28 cellular contexts compared by ENCODE assay signal in the genomic region with DNA sequence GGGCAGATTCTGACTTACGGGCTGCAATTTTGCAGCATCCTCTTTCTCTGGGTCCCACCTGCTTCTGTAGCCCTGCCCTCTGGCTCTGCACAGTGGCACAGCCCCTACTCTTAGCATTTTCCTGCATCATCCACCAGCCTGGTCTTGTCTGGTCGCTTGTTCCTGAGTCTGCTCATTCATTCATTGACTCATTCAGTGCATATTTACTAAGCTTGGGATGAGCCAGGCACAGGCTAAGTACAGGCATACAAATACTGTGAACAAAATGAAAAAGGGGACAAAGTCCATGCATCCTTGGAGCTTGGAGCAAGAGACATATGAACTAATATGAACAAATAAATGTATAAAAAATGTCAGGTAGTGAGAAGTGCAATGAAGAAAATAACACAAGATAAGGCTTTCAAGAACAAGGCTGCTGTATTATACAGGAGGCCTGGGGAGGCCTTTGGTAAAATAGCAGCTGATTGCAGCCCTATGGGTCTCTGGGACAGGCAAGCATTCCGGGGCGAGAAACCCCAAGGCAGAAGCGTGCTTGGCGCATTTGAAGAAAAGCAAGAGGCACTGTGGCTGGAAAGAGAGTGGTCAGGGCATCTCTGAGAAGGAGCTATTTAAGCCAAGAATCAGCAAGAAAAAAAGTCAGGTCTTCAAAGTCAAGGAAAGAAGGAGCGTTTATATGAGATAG.
A peak's percentile ranks its signal among the peaks of the same experiment; 100 is the strongest.
DNase-seq lines count a peak whose midpoint lies in the region; ATAC-seq, FAIRE-seq and TF ChIP-seq lines count a peak whose summit lies in the region.
"Had no signal": no experiment of that assay in that cellular context is flagged by ENCODE, and none has a peak within 500 bp of the region (broad histone marks: within the 10 kb centered on the region; RNA-seq: fewer than 3 reads in every experiment).

No MANE protein-coding gene starts in this region.

- no peak for FAIRE-seq in bronchial epithelial cell (lab: Jason Lieb, UNC)
- FAIRE-seq: G401.6, HTR-8/SVneo had no signal

- H2AFZ ChIP-seq in mammary epithelial cell (ENCODE audit: low read depth, low read length): no peak overlapping the region
- H2AFZ ChIP-seq: PC-9 had no signal

- no peak for ATAC-seq in GM21528 (IDR thresholded peaks at IDR 0.05; ENCODE audit: low FRiP score, unreplicated experiment)

- H3K27me3 ChIP-seq in mammary epithelial cell (ENCODE audit: insufficient read depth, low read length): no peaks in the 10 kb centered on the region
- H3K27me3 ChIP-seq in bronchial epithelial cell (ENCODE audit: control insufficient read depth, insufficient read depth, low read length): no peaks in the 10 kb centered on the region
- H3K27me3 ChIP-seq: BLaER1 had no signal

- H3K36me3 Mint-ChIP-seq in MCF 10A (ENCODE audit: insufficient read depth, unreplicated experiment): no peaks in the 10 kb centered on the region
- no peaks in the 10 kb centered on the region for H3K36me3 Mint-ChIP-seq in type B pancreatic cell
- H3K36me3 Mint-ChIP-seq in endothelial cell (ENCODE audit: low read depth, unreplicated experiment): no peaks in the 10 kb centered on the region
- H3K36me3 Mint-ChIP-seq: CD4-positive, CD25-positive, alpha-beta regulatory T cell had no signal

- H3K27ac Mint-ChIP-seq in MCF 10A (ENCODE audit: low read depth, unreplicated experiment) (no peak overlapping the region), type B pancreatic cell (peak overlapping the region; percentile 54), endothelial cell (ENCODE audit: unreplicated experiment) (no peak overlapping the region)
- H3K27ac Mint-ChIP-seq: CD4-positive, CD25-positive, alpha-beta regulatory T cell; HFFc6 had no signal

- H3K4me3 ChIP-seq in mammary epithelial cell (replicated peaks in 1 of 3; ENCODE audit: insufficient read depth in 1 of 3, low read depth in 2 of 3, low read length in 3 of 3) (no peak overlapping the region), bronchial epithelial cell (ENCODE audit: low read depth, low read length) (no peak overlapping the region)
- H3K4me3 ChIP-seq: BLaER1, HAP-1, PC-9, SJSA1 had no signal

- intact Hi-C loops in mammary epithelial cell (cut with micrococcal nuclease) (no loop called here), MCF 10A (cut with micrococcal nuclease) (no loop called here)

- H3K4me2 ChIP-seq in mammary epithelial cell (ENCODE audit: insufficient read depth, low read depth, low read length): no peak overlapping the region
- H3K4me2 ChIP-seq: BLaER1, PC-9 had no signal

- BruUV-seq in mammary epithelial cell (replicated peaks; lab: Mats Ljungman, UMichigan) (no TSS peak), MCF 10A (replicated peaks; lab: Mats Ljungman, UMichigan) (no TSS peak)

- DNase-seq in mammary epithelial cell (peak; percentile 11), MCF 10A (ENCODE audit: unreplicated experiment) (no peak), bronchial epithelial cell (ENCODE audit: low read depth) (peak; percentile 23), islet precursor cell (peak; percentile 35), type B pancreatic cell (ENCODE audit: extremely low spot score, unreplicated experiment) (no peak), caudate nucleus (lab: John Stamatoyannopoulos, UW) (no peak), endothelial cell (ENCODE audit: low spot score) (no peak)
- DNase-seq: 8988T; CD4-positive, CD25-positive, alpha-beta regulatory T cell; GOT3; HFFc6; IMR-90; KG1; NCI-H1048; NCI-H1417; NCI-H1694; NCI-H2029 treated with DMSO at 0.1 percent for 48 hours; NCI-H446 treated with DMSO at 0.1 percent for 48 hours; NCI-H526; NK-92 treated with Interleukin-12 subunit alpha and Interleukin-12 subunit beta, amount 100 ng/mL, for 24 hours; PC-9; Right ventricle myocardium superior had no signal

- no peaks in the 10 kb centered on the region for H4K20me1 ChIP-seq in mammary epithelial cell (ENCODE audit: insufficient read depth, low read length)
- H4K20me1 ChIP-seq: BLaER1 had no signal

- WGBS in mammary epithelial cell (ENCODE audit: low coverage, missing lambda C conversion rate): 72% methylated on average over 7 of the region's 7 CpGs

- TF ChIP-seq CTCF in mammary epithelial cell (conservative IDR thresholded peaks at IDR 0.05 in 1 of 2, IDR thresholded peaks at IDR 0.05 in 1 of 2; ENCODE audit: extremely low read depth in 1 of 2, insufficient read depth in 1 of 2, low read depth in 1 of 2, low read length in 2 of 2) (no peak), MCF 10A (IDR thresholded peaks at IDR 0.05; ENCODE audit: unreplicated experiment) (no peak), bronchial epithelial cell (IDR thresholded peaks at IDR 0.05; ENCODE audit: insufficient read depth, low read length, severe bottlenecking) (no peak), type B pancreatic cell (conservative IDR thresholded peaks at IDR 0.05) (no peak), endothelial cell (IDR thresholded peaks at IDR 0.05; ENCODE audit: unreplicated experiment) (no peak)

- H3K9me3 ChIP-seq in mammary epithelial cell (replicated peaks; ENCODE audit: insufficient read depth, low read length): no peaks in the 10 kb centered on the region
- H3K9me3 ChIP-seq: HAP-1, SJSA1 had no signal

- no peaks in the 10 kb centered on the region for H3K79me2 ChIP-seq in mammary epithelial cell (ENCODE audit: insufficient read depth, low read length)

- POLR2A ChIA-PET in MCF 10A (lab: Yijun Ruan, JAX): interaction anchor here (0.6 kb wide), 1 partner anchor 19 kb away, joined by 3 read pairs; no protein-coding TSS in a partner anchor

- H3K9ac ChIP-seq in mammary epithelial cell (ENCODE audit: insufficient read depth, low read length): no peak overlapping the region
- H3K9ac ChIP-seq: BLaER1 had no signal

- in situ Hi-C loops in mammary epithelial cell (cut with MboI; ENCODE audit: low sequenced_read_pairs in 2 of 2): no loop called here

- dilution Hi-C loops in mammary epithelial cell (cut with HindIII; ENCODE audit: low sequenced_read_pairs): no loop called here

- H3K27ac ChIP-seq in mammary epithelial cell (ENCODE audit: insufficient read depth, low read depth, low read length): no peak overlapping the region
- H3K27ac ChIP-seq in caudate nucleus (ENCODE audit: low read depth, low read length): no peak overlapping the region
- H3K27ac ChIP-seq: BLaER1, PC-9, SJSA1 had no signal

- CTCF ChIA-PET in mammary epithelial cell (lab: Charles Lee; ENCODE audit: low non-redundant PET): interaction anchor here (0.6 kb wide), 1 partner anchor 26 kb away, joined by 3 read pairs; no protein-coding TSS in a partner anchor
- CTCF ChIA-PET in MCF 10A (lab: Yijun Ruan, JAX): interaction anchor here (0.7 kb wide), 1 partner anchor 19 kb away, joined by 4 read pairs; no protein-coding TSS in a partner anchor

- H3K27me3 Mint-ChIP-seq in MCF 10A (ENCODE audit: insufficient read depth, unreplicated experiment): no peaks in the 10 kb centered on the region
- peaks cover 36% of the 10 kb centered on the region for H3K27me3 Mint-ChIP-seq in type B pancreatic cell
- H3K27me3 Mint-ChIP-seq in endothelial cell (ENCODE audit: unreplicated experiment): peaks cover 3% of the 10 kb centered on the region

- H3K4me1 Mint-ChIP-seq in MCF 10A (ENCODE audit: insufficient read depth, unreplicated experiment) (no peaks in the 10 kb centered on the region), type B pancreatic cell (ENCODE audit: unreplicated experiment) (peaks cover 21% of the 10 kb centered on the region), endothelial cell (ENCODE audit: unreplicated experiment) (peaks cover 4% of the 10 kb centered on the region)
- H3K4me1 Mint-ChIP-seq: CD4-positive, CD25-positive, alpha-beta regulatory T cell had no signal

- peaks cover 5% of the 10 kb centered on the region for H3K4me1 ChIP-seq in mammary epithelial cell (ENCODE audit: insufficient read depth, low read length)
- H3K4me1 ChIP-seq: BLaER1, HAP-1, SJSA1 had no signal

- H3K36me3 ChIP-seq in mammary epithelial cell (ENCODE audit: insufficient read depth, low read length) (no peaks in the 10 kb centered on the region), bronchial epithelial cell (ENCODE audit: control insufficient read depth, insufficient read depth, low read length) (no peaks in the 10 kb centered on the region)
- H3K36me3 ChIP-seq: BLaER1, HAP-1, SJSA1 had no signal

- H3K9me3 Mint-ChIP-seq in MCF 10A (ENCODE audit: unreplicated experiment): no peaks in the 10 kb centered on the region
- H3K9me3 Mint-ChIP-seq in type B pancreatic cell: no peaks in the 10 kb centered on the region
- no peaks in the 10 kb centered on the region for H3K9me3 Mint-ChIP-seq in endothelial cell (ENCODE audit: unreplicated experiment)
- H3K9me3 Mint-ChIP-seq: HFFc6 had no signal

- H3K4me3 Mint-ChIP-seq in MCF 10A (ENCODE audit: unreplicated experiment) (no peak overlapping the region), type B pancreatic cell (no peak overlapping the region), endothelial cell (ENCODE audit: unreplicated experiment) (no peak overlapping the region)
- H3K4me3 Mint-ChIP-seq: CD4-positive, CD25-positive, alpha-beta regulatory T cell; HFFc6 had no signal

Comparison
In these comparisons a context has a peak if more than half of its experiments do, and no peak if none do; other contexts are left out.
1. DNase-seq: peak in mammary epithelial cell (single experiment), bronchial epithelial cell (single experiment) and islet precursor cell (single experiment); none in MCF 10A (single experiment), type B pancreatic cell (single experiment), caudate nucleus (0 of 61) and endothelial cell (single experiment).